In the genomic region with DNA sequence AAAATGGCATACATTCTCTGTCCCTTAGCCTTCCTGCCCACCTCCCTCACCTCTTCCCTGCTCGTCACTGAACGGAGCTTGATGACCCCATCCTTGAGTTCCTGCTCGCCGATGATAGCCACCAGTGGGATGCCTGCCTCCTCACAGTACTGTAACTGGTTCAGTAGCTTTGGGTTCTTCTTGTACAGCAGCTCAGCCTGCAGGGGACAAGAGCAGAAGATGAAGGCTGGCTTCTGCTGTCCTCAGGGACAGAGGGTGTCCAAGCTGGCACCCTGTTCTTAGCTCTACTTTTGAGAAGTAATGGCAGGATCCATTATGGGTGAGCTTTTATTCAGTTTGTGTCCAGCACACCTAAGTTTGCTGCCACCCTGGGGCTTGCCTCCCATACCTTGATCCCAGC, we compare ENCODE assay signal across 1 cellular context.
TF ChIP-seq lines count a peak whose summit lies in the region.

No MANE protein-coding gene starts in this region.

TF ChIP-seq in K562, 482 proteins besides CTCF, POLR2A, EP300 and RAD21:
- TF ChIP-seq, protein P1, sequence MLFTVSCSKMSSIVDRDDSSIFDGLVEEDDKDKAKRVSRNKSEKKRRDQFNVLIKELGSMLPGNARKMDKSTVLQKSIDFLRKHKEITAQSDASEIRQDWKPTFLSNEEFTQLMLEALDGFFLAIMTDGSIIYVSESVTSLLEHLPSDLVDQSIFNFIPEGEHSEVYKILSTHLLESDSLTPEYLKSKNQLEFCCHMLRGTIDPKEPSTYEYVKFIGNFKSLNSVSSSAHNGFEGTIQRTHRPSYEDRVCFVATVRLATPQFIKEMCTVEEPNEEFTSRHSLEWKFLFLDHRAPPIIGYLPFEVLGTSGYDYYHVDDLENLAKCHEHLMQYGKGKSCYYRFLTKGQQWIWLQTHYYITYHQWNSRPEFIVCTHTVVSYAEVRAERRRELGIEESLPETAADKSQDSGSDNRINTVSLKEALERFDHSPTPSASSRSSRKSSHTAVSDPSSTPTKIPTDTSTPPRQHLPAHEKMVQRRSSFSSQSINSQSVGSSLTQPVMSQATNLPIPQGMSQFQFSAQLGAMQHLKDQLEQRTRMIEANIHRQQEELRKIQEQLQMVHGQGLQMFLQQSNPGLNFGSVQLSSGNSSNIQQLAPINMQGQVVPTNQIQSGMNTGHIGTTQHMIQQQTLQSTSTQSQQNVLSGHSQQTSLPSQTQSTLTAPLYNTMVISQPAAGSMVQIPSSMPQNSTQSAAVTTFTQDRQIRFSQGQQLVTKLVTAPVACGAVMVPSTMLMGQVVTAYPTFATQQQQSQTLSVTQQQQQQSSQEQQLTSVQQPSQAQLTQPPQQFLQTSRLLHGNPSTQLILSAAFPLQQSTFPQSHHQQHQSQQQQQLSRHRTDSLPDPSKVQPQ (CRISPR knock-in tag; IDR thresholded peaks at IDR 0.05; ENCODE audit: borderline replicate concordance): no peak
- TF ChIP-seq, protein P2, sequence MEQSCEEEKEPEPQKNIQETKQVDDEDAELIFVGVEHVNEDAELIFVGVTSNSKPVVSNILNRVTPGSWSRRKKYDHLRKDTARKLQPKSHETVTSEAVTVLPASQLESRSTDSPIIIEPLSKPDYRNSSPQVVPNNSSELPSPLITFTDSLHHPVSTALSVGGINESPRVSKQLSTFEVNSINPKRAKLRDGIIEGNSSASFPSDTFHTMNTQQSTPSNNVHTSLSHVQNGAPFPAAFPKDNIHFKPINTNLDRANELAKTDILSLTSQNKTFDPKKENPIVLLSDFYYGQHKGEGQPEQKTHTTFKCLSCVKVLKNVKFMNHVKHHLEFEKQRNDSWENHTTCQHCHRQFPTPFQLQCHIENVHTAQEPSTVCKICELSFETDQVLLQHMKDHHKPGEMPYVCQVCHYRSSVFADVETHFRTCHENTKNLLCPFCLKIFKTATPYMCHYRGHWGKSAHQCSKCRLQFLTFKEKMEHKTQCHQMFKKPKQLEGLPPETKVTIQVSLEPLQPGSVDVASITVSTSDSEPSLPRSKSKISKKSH (CRISPR knock-in tag; IDR thresholded peaks at IDR 0.05): no peak
- TF ChIP-seq HIVEP1 (CRISPR knock-in tag; IDR thresholded peaks at IDR 0.05): no peak
- no peak for TF ChIP-seq BCOR (IDR thresholded peaks at IDR 0.05)
- 0 out of 2 replicates have a peak, but pooled peaks have one; percentile 13 for TF ChIP-seq MYNN (IDR thresholded peaks at IDR 0.05)
- no peak for TF ChIP-seq MYNN (CRISPR knock-in tag; IDR thresholded peaks at IDR 0.05)
- no peak for TF ChIP-seq IRF2 (CRISPR knock-in tag; IDR thresholded peaks at IDR 0.05)
